Comparison of ENCODE assay signal across 23 cellular contexts in genomic region chr7:157619753-157620525, GRCh38.
"Had no signal": no experiment of that assay in that cellular context is flagged by ENCODE, and none has a peak within 500 bp of the region (broad histone marks: within the 10 kb centered on the region; RNA-seq: fewer than 3 reads in every experiment).

No MANE protein-coding gene starts in this region.

- H3K4me3 ChIP-seq: esophagus squamous epithelium, hepatocyte, lung, ovary, smooth muscle cell, testis, tibial nerve had no signal

- H3K4me2 ChIP-seq: hepatocyte, smooth muscle cell had no signal

- H3K4me1 Mint-ChIP-seq: stimulated activated memory B cell treated with anti-CD40 and anti-IgM and Interleukin-4, amounts not matched to agents 10 μg/mL and 1 μg/mL and 100 μg/mL, for 72 hours had no signal

- H2AFZ ChIP-seq: hepatocyte had no signal

- DNase-seq: cerebellar nuclear complex; effector memory CD8-positive, alpha-beta T cell; esophagus squamous epithelium; foreskin fibroblast; left colon; left ventricle myocardium superior; mesendoderm; naive thymus-derived CD4-positive, alpha-beta T cell; nephron progenitor cell; ovary; right cardiac atrium; stimulated activated CD4-positive, alpha-beta T cell treated with anti-CD3 and anti-CD28 coated beads, Interleukin-4, amount 100 ng/mL, for 1 hour; stimulated activated CD8-positive, alpha-beta memory T cell treated with anti-CD3 and anti-CD28 coated beads, Interleukin-4, amount 100 ng/mL, for 48 hours; stimulated activated naive CD8-positive, alpha-beta T cell treated with anti-CD3 and anti-CD28 coated beads, Interleukin-15, amount 100 ng/mL, for 72 hours; testis had no signal

- H3K4me1 ChIP-seq: tibial nerve had no signal

- H3K27me3 ChIP-seq: esophagus squamous epithelium, hepatocyte, ovary, testis, tibial nerve had no signal

- H3K9me3 ChIP-seq: esophagus squamous epithelium, ovary, testis had no signal

- H3K27ac Mint-ChIP-seq: dendritic cell treated with granulocyte-macrophage colony-stimulating factor and Interleukin-4, amounts not matched to agents 40 ng/mL and 50 ng/mL, for 4 days; effector memory CD8-positive, alpha-beta T cell; nephron progenitor cell; progenitor cell of endocrine pancreas; stimulated activated memory B cell treated with anti-CD40 and anti-IgM and Interleukin-4, amounts not matched to agents 10 μg/mL and 1 μg/mL and 100 μg/mL, for 72 hours had no signal

- H3K36me3 Mint-ChIP-seq: naive thymus-derived CD4-positive, alpha-beta T cell; stimulated activated memory B cell treated with anti-CD40 and anti-IgM and Interleukin-4, amounts not matched to agents 10 μg/mL and 1 μg/mL and 100 μg/mL, for 72 hours had no signal

- H3K79me2 ChIP-seq: hepatocyte had no signal

- H3K27me3 Mint-ChIP-seq: stimulated activated naive CD8-positive, alpha-beta T cell treated with anti-CD3 and anti-CD28 coated beads, Interleukin-15, amount 100 ng/mL, for 72 hours had no signal

- H3K36me3 ChIP-seq: esophagus squamous epithelium, ovary, tibial nerve had no signal

- H3K27ac ChIP-seq: epithelial cell of prostate, esophagus squamous epithelium, hepatocyte, ovary, testis, tibial nerve had no signal

- H3K9me3 Mint-ChIP-seq: dendritic cell treated with granulocyte-macrophage colony-stimulating factor and Interleukin-4, amounts not matched to agents 40 ng/mL and 50 ng/mL, for 4 days; effector memory CD8-positive, alpha-beta T cell; nephron progenitor cell; stimulated activated memory B cell treated with anti-CD40 and anti-IgM and Interleukin-4, amounts not matched to agents 10 μg/mL and 1 μg/mL and 100 μg/mL, for 72 hours; stimulated activated naive CD8-positive, alpha-beta T cell treated with anti-CD3 and anti-CD28 coated beads, Interleukin-15, amount 100 ng/mL, for 72 hours had no signal

- H3K4me3 Mint-ChIP-seq: dendritic cell treated with granulocyte-macrophage colony-stimulating factor and Interleukin-4, amounts not matched to agents 40 ng/mL and 50 ng/mL, for 4 days; effector memory CD8-positive, alpha-beta T cell; naive thymus-derived CD4-positive, alpha-beta T cell; nephron progenitor cell; stimulated activated memory B cell treated with anti-CD40 and anti-IgM and Interleukin-4, amounts not matched to agents 10 μg/mL and 1 μg/mL and 100 μg/mL, for 72 hours; stimulated activated naive CD8-positive, alpha-beta T cell treated with anti-CD3 and anti-CD28 coated beads, Interleukin-15, amount 100 ng/mL, for 72 hours had no signal

- ATAC-seq: effector memory CD8-positive, alpha-beta T cell; left colon; left ventricle myocardium superior; naive thymus-derived CD4-positive, alpha-beta T cell; right cardiac atrium; stimulated activated memory B cell treated with anti-CD40 and anti-IgM and Interleukin-4, amounts not matched to agents 10 μg/mL and 1 μg/mL and 100 μg/mL, for 72 hours had no signal
